In the genomic region with DNA sequence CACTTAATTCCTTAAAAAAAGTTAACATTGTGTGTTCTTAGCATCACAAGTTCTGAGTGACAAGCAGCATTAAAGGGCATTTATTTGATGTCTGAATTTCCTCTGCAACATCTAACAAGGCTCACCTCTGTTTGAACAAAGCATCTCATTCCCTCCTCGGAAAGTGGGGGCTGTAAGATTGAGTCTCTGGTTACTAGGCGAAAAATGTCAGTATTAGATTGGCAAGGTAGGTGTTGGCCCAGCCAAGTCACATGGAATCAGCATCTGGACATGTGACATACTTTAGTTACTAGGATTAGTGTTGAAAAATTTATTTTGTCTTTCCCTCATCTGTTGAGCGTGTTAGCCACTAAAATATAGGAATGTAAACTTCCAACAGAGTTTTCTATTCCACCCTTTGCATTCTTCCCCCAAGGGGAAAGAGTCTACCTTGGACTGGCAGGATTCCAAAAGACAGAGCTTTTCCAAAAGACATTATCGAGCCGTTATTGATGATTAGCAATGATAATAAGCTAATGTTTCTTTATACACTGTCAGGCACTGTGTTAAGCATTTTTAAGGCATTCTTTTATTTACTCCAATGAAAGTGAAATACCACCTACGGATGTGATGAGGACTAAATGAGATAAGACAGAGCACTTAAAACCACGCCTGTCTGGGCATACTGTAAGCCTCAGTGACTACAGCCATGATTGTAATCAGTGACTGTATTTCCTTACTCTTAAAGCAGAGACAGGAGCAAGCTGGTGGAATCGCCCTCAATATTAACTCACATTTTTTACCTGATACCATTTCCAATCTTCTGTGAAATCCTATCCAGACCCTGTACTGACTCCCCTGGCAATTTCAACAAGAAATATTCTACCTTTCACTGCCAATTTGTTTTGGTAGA, we compare ENCODE assay signal across 10 cellular contexts.
DNase-seq lines count a peak whose midpoint lies in the region; ATAC-seq and TF ChIP-seq lines count a peak whose summit lies in the region.
"Had no signal": no experiment of that assay in that cellular context is flagged by ENCODE, and none has a peak within 500 bp of the region (broad histone marks: within the 10 kb centered on the region; RNA-seq: fewer than 3 reads in every experiment).

No MANE protein-coding gene starts in this region.

- no peaks in the 10 kb centered on the region for H3K9me3 ChIP-seq in osteoblast (ENCODE audit: low read depth, low read length)
- H3K9me3 ChIP-seq: MG63 had no signal

- no peaks in the 10 kb centered on the region for H4K20me1 ChIP-seq in osteoblast (ENCODE audit: insufficient read depth, low read length)

- ATAC-seq in activated T-cell treated with anti-CD3 and anti-CD28 coated beads, Interleukin-2, amount 50 U/mL, for 72 hours (replicated peaks in 1 of 2) = peak in 1 of 2 donors; percentile 70
- peak; percentile 76 for ATAC-seq in HG03565 (IDR thresholded peaks at IDR 0.05; ENCODE audit: unreplicated experiment)
- ATAC-seq in GM19467 (IDR thresholded peaks at IDR 0.05; ENCODE audit: unreplicated experiment) = no peak
- no peak for ATAC-seq in left ventricle myocardium superior

- peaks cover 12% of the 10 kb centered on the region for H3K4me1 Mint-ChIP-seq in activated T-cell treated with anti-CD3 and anti-CD28 coated beads, Interleukin-2, amount 50 U/mL, for 72 hours (ENCODE audit: low read depth)
- H3K4me1 Mint-ChIP-seq in type B pancreatic cell (ENCODE audit: unreplicated experiment) = peaks cover 11% of the 10 kb centered on the region

- H3K79me2 ChIP-seq in osteoblast (ENCODE audit: insufficient read depth, low read length) = no peaks in the 10 kb centered on the region

- H3K27me3 Mint-ChIP-seq in activated T-cell treated with anti-CD3 and anti-CD28 coated beads, Interleukin-2, amount 50 U/mL, for 72 hours (ENCODE audit: low read depth) = no peaks in the 10 kb centered on the region
- H3K27me3 Mint-ChIP-seq in type B pancreatic cell = no peaks in the 10 kb centered on the region

- H3K36me3 Mint-ChIP-seq in activated T-cell treated with anti-CD3 and anti-CD28 coated beads, Interleukin-2, amount 50 U/mL, for 72 hours (ENCODE audit: insufficient read depth in 2 of 2) = no peaks in the 10 kb centered on the region
- no peaks in the 10 kb centered on the region for H3K36me3 Mint-ChIP-seq in type B pancreatic cell

- intact Hi-C loops in left ventricle myocardium superior (cut with micrococcal nuclease) = no loop called here

- TF ChIP-seq CTCF in type B pancreatic cell (conservative IDR thresholded peaks at IDR 0.05) (no peak), osteoblast (IDR thresholded peaks at IDR 0.05; ENCODE audit: extremely low read depth, low read depth, low read length) (no peak)

- H3K27ac Mint-ChIP-seq in activated T-cell treated with anti-CD3 and anti-CD28 coated beads, Interleukin-2, amount 50 U/mL, for 72 hours = no peak overlapping the region
- H3K27ac Mint-ChIP-seq in type B pancreatic cell = peak overlapping the region; percentile 37

- peaks cover 0 to 3% of the 10 kb centered on the region in 2 donors for H3K9me3 Mint-ChIP-seq in activated T-cell treated with anti-CD3 and anti-CD28 coated beads, Interleukin-2, amount 50 U/mL, for 72 hours
- no peaks in the 10 kb centered on the region for H3K9me3 Mint-ChIP-seq in type B pancreatic cell

- no peaks in the 10 kb centered on the region for H3K27me3 ChIP-seq in osteoblast (ENCODE audit: insufficient read depth, low read length)
- H3K27me3 ChIP-seq: MG63 had no signal

- no peaks in the 10 kb centered on the region for H3K36me3 ChIP-seq in osteoblast (ENCODE audit: insufficient read depth, low read length)
- H3K36me3 ChIP-seq: MG63 had no signal

- H3K27ac ChIP-seq in epithelial cell of prostate (peak overlapping the region; percentile 90), osteoblast (ENCODE audit: low read depth, low read length) (no peak overlapping the region)
- H3K27ac ChIP-seq: SK-N-MC had no signal

- H3K4me3 ChIP-seq in osteoblast (ENCODE audit: insufficient read depth, low read length) = no peak overlapping the region
- H3K4me3 ChIP-seq: MG63, SK-N-MC had no signal

- H3K4me3 Mint-ChIP-seq in activated T-cell treated with anti-CD3 and anti-CD28 coated beads, Interleukin-2, amount 50 U/mL, for 72 hours = peak overlapping the region; percentile 21 to 52
- peak overlapping the region; percentile 56 for H3K4me3 Mint-ChIP-seq in type B pancreatic cell

- no peaks in the 10 kb centered on the region for H3K4me1 ChIP-seq in osteoblast (ENCODE audit: insufficient read depth, low read length)

- DNase-seq in activated T-cell treated with anti-CD3 and anti-CD28 coated beads, Interleukin-2, amount 50 U/mL, for 72 hours = no peak
- no peak for DNase-seq in activated T-cell treated with anti-CD3 and anti-CD28 coated beads for 4 hours
- DNase-seq in epithelial cell of prostate (ENCODE audit: low read depth, low spot score) = peak; percentile 43
- no peak for DNase-seq in type B pancreatic cell (ENCODE audit: extremely low spot score, unreplicated experiment)
- DNase-seq in osteoblast (ENCODE audit: insufficient read length, low spot score, missing footprints) = no peak
- DNase-seq in left ventricle myocardium superior = no peak
- DNase-seq: MG63 had no signal

- no peak overlapping the region for H3K4me2 ChIP-seq in osteoblast (ENCODE audit: insufficient read depth, low read length)

- no peak overlapping the region for H2AFZ ChIP-seq in osteoblast (ENCODE audit: low read length)
